Comparison of ENCODE assay signal across 14 cellular contexts in the genomic region with DNA sequence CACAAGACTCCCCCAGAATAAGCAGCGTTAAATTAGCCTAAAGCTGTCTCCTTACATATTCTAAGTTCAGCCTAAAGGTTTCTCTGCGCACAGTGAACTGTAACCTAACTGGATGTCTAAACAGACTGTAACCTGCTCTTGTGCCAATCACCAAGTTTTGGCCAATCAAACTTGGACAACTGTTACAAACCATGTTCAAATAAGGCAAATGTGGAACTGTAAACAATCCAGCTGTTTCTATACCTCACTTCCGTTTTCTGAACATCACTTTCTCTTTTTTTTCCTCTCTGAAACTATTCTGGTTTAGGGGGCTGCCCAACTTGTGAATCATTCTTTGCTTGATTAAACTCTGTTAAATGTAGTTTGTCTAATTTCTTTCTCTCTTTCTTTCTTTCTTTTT.
DNase-seq lines count a peak whose midpoint lies in the region; ATAC-seq and TF ChIP-seq lines count a peak whose summit lies in the region.
"Had no signal": no experiment of that assay in that cellular context is flagged by ENCODE, and none has a peak within 500 bp of the region (broad histone marks: within the 10 kb centered on the region; RNA-seq: fewer than 3 reads in every experiment).

No MANE protein-coding gene starts in this region.

- no peaks in the 10 kb centered on the region for H3K27me3 Mint-ChIP-seq in activated B cell treated with CpG ODN at 0.5 μM for 24 hours
- H3K27me3 Mint-ChIP-seq: progenitor cell of endocrine pancreas had no signal

- TF ChIP-seq POLR2A in GM18505 (IDR thresholded peaks at IDR 0.05; ENCODE audit: borderline replicate concordance, extremely low read depth, insufficient read depth, insufficient read length), result no peak

- intact Hi-C loops in activated B cell treated with CpG ODN at 0.5 μM for 24 hours (cut with micrococcal nuclease), result no loop called here
- intact Hi-C loops in left colon (cut with DNase I, micrococcal nuclease), result no loop called here

- ATAC-seq in GM18505 (IDR thresholded peaks at IDR 0.05; ENCODE audit: unreplicated experiment) (peak; percentile 84), GM21576 (IDR thresholded peaks at IDR 0.05; ENCODE audit: unreplicated experiment) (peak; percentile 56), HG03354 (IDR thresholded peaks at IDR 0.05; ENCODE audit: poor library complexity, severe bottlenecking, unreplicated experiment) (peak; percentile 82), activated B cell treated with CpG ODN at 0.5 μM for 24 hours (ENCODE audit: low read depth) (peak; percentile 84), left colon (no peak)
- ATAC-seq: gastroesophageal sphincter had no signal

- CTCF ChIA-PET in activated B cell treated with CpG ODN at 0.5 μM for 24 hours (lab: Charles Lee), result no interaction called here

- no peaks in the 10 kb centered on the region for H3K36me3 Mint-ChIP-seq in activated B cell treated with CpG ODN at 0.5 μM for 24 hours (ENCODE audit: low read depth)

- H3K9me3 Mint-ChIP-seq in activated B cell treated with CpG ODN at 0.5 μM for 24 hours, result no peaks in the 10 kb centered on the region
- H3K9me3 Mint-ChIP-seq: endodermal cell had no signal

- no peak for DNase-seq in activated B cell treated with CpG ODN at 0.5 μM for 24 hours
- no peak for DNase-seq in superior temporal gyrus (ENCODE audit: extremely low spot score)
- no peak for DNase-seq in left colon
- DNase-seq in HUDEP-2 (lab: John Stamatoyannopoulos, UW; ENCODE audit: unreplicated experiment in 76 of 76), result no peak
- DNase-seq in cerebellar cortex (ENCODE audit: low spot score), result no peak
- DNase-seq: activated CD4-positive, alpha-beta T cell treated with anti-CD3 and anti-CD28 coated beads, Interleukin-2, amount 50 U/mL, for 48 hours; endodermal cell; islet precursor cell; stimulated activated CD4-positive, alpha-beta T cell treated with anti-CD3 and anti-CD28 coated beads, Interleukin-15, amount 100 ng/mL, for 24 hours had no signal

- H3K4me3 Mint-ChIP-seq in activated B cell treated with CpG ODN at 0.5 μM for 24 hours, result no peak overlapping the region
- H3K4me3 Mint-ChIP-seq: endodermal cell had no signal

- peaks cover 16% of the 10 kb centered on the region for H3K4me1 Mint-ChIP-seq in activated B cell treated with CpG ODN at 0.5 μM for 24 hours

- H3K27ac Mint-ChIP-seq in activated B cell treated with CpG ODN at 0.5 μM for 24 hours, result peak overlapping the region; percentile 50
- H3K27ac Mint-ChIP-seq: endodermal cell, progenitor cell of endocrine pancreas had no signal

- no peak for TF ChIP-seq CTCF in activated B cell treated with CpG ODN at 0.5 μM for 24 hours (IDR thresholded peaks at IDR 0.05)

- POLR2A ChIA-PET in activated B cell treated with CpG ODN at 0.5 μM for 24 hours (lab: Charles Lee), result interaction anchor here (0.6 kb wide), 1 partner anchor 749 kb away, joined by 4 read pairs; no protein-coding TSS in a partner anchor
